In the genomic region with DNA sequence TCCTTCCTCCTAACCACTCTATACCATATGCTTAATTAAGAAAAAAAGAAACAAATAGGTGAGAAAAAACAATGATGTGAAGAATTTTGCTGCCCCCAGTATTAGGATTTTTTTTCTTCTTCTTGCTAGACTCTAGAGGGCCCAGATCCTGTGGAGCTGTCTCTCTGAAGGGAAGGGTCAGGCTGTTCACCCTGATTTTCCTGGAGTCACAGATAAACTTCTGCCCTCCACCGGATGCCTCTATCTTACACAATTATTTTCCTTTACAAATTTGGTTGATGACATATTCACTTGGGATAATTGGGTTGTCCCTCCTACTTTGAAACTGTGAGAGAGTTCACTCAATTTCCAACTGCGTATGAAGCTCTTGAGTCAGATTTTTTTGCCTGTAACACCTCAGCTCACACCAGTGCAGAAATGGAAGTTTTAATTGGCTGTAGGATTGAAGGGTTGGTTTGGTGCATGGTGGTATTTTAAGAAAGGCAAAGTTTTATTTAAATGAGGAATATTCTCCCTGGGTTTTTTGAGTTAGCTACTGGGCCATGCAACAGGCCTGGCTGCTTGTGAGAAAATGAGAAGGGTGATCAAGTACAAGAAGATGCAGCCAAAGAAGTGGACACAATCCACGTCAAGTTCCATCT, we compare ENCODE assay signal across 28 cellular contexts.
"Had no signal": no experiment of that assay in that cellular context is flagged by ENCODE, and none has a peak within 500 bp of the region (broad histone marks: within the 10 kb centered on the region; RNA-seq: fewer than 3 reads in every experiment).

No MANE protein-coding gene starts in this region.

- DNase-seq: activated CD4-positive, alpha-beta T cell treated with anti-CD3 and anti-CD28 coated beads for 48 hours; activated CD4-positive, alpha-beta T cell treated with anti-CD3 and anti-CD28 coated beads, Interleukin-2, amount 50 U/mL, for 4 hours; activated CD4-positive, CD25-positive, alpha-beta regulatory T cell treated with anti-CD3 and anti-CD28 coated beads, Interleukin-2, amount 50 U/mL, for 72 hours; activated CD8-positive, alpha-beta memory T cell treated with anti-CD3 and anti-CD28 coated beads, Interleukin-2, amount 50 U/mL, for 48 hours; activated CD8-positive, alpha-beta T cell treated with anti-CD3 and anti-CD28 coated beads, Interleukin-2, amount 10 ng/mL, durations not matched to agents 7 days and 5 days; activated naive CD4-positive, alpha-beta T cell treated with anti-CD3 and anti-CD28 coated beads, Interleukin-2, amount 50 U/mL, for 16 hours; activated naive CD8-positive, alpha-beta T cell treated with anti-CD3 and anti-CD28 coated beads, Interleukin-2, amount 10 ng/mL, durations not matched to agents 7 days and 5 days; activated T-cell treated with anti-CD3 and anti-CD28 coated beads, Interleukin-2, amount 50 U/mL, for 1 hour; amniotic stem cell; body of pancreas; Kasumi-1; NCI-H1105 treated with DMSO at 0.1 percent for 48 hours; NCI-H1436 treated with DMSO at 0.1 percent for 48 hours; NCI-H187; NCI-H2081; NCI-H510A treated with DMSO at 0.1 percent for 48 hours; NCI-H69; NK-92 treated with Interleukin-12 subunit alpha and Interleukin-12 subunit beta, amount 100 ng/mL, for 24 hours; OCI-M1; RPMI8226; SHP77; T-helper 17 cell; T-helper 9 cell had no signal

- H3K36me3 ChIP-seq: ascending aorta, SJSA1 had no signal

- H3K4me1 ChIP-seq: ascending aorta, body of pancreas, SJSA1 had no signal

- H3K27me3 ChIP-seq: ascending aorta, body of pancreas, SJSA1 had no signal

- ATAC-seq: activated CD8-positive, alpha-beta T cell treated with anti-CD3 and anti-CD28 coated beads, Interleukin-2, amount 10 ng/mL, durations not matched to agents 7 days and 5 days; body of pancreas; K562; Panc1; T-helper 17 cell; WTC11 had no signal

- H3K9me3 ChIP-seq: ascending aorta, body of pancreas, SJSA1 had no signal

- H3K4me3 ChIP-seq: ascending aorta, body of pancreas, K562, SJSA1 had no signal

- H3K27ac ChIP-seq: ascending aorta, body of pancreas, SJSA1 had no signal
